ENCODE assay signal across 14 cellular contexts in the genomic region with DNA sequence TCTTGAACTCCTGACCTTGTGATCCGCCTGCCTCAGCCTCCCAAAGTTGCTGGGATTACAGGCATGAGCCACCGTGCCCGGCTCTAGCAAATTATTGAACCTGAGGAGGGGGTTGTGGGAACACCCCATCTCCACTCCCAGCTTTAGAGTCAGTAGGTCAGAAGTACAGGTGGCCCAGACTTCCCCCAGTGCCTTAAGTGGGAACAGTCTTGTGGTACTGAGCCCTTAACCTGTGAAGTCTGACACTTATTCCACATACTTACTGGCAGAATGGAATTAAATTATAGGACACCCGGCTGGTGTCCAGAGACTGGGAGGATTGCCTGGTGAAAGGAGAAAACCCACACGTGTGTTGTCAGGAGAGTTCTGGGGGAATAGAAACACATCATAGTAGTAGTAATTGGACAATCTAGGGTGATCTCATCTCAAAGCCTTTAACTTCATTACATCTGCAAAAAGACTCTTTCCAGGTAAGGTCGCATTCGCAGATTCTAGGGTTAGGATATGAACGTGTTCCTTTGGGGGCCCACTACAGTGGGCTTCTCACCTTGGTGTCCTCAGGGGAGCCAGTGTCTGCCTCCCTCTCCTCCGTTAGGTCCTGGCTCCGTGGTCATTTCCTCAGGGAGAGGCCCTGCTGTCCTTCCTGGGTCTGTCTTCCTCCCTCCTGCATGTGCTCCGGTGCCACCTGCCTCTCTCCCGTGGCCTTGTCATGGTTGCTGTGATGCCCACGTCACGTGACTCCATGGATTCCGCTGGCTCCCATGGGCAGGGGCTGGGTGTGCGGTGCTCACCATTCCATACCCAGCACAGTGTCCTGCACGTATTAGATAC.
A peak's percentile ranks its signal among the peaks of the same experiment; 100 is the strongest.
DNase-seq lines count a peak whose midpoint lies in the region; FAIRE-seq and TF ChIP-seq lines count a peak whose summit lies in the region.
"Had no signal": no experiment of that assay in that cellular context is flagged by ENCODE, and none has a peak within 500 bp of the region (broad histone marks: within the 10 kb centered on the region; RNA-seq: fewer than 3 reads in every experiment).

No MANE protein-coding gene starts in this region.

- no peak for TF ChIP-seq POLR2A in GM12892 (IDR thresholded peaks at IDR 0.05; ENCODE audit: low read depth, low read length)
- no peak for TF ChIP-seq POLR2A in prostate gland (IDR thresholded peaks at IDR 0.05)

- H3K4me2 ChIP-seq in BLaER1 treated with 17β-estradiol and CSF1 and Interleukin-3, amounts not matched to agents 10 nM and 100 nM = peak overlapping the region in 10 of 11 experiments; percentile 60 to 73 (median 71); a peak in 18 of 22 replicates

- peaks cover 75 to 100% (median 97%) of the 10 kb centered on the region in 11 experiments for H4K20me1 ChIP-seq in BLaER1 treated with 17β-estradiol and CSF1 and Interleukin-3, amounts not matched to agents 10 nM and 100 nM

- no peaks in the 10 kb centered on the region for H3K27me3 ChIP-seq in BLaER1 treated with 17β-estradiol and CSF1 and Interleukin-3, amounts not matched to agents 10 nM and 100 nM
- no peaks in the 10 kb centered on the region for H3K27me3 ChIP-seq in prostate gland (replicated peaks; ENCODE audit: insufficient read depth)
- H3K27me3 ChIP-seq: right atrium auricular region had no signal

- no peak overlapping the region for H3K4me3 ChIP-seq in BLaER1 treated with 17β-estradiol and CSF1 and Interleukin-3, amounts not matched to agents 10 nM and 100 nM
- H3K4me3 ChIP-seq in prostate gland = no peak overlapping the region
- H3K4me3 ChIP-seq: right atrium auricular region had no signal

- peaks cover 0 to 43% (median 11%) of the 10 kb centered on the region in 11 experiments; a peak in 15 of 22 replicates for H3K36me3 ChIP-seq in BLaER1 treated with 17β-estradiol and CSF1 and Interleukin-3, amounts not matched to agents 10 nM and 100 nM
- H3K36me3 ChIP-seq in prostate gland = no peaks in the 10 kb centered on the region
- H3K36me3 ChIP-seq: right atrium auricular region had no signal

- peaks cover 71% of the 10 kb centered on the region for H3K4me1 Mint-ChIP-seq in activated naive CD8-positive, alpha-beta T cell (ENCODE audit: low read depth)

- peak overlapping the region in 3 of 11 experiments; percentile 5 to 28 (median 24); a peak in 4 of 22 replicates for H3K27ac ChIP-seq in BLaER1 treated with 17β-estradiol and CSF1 and Interleukin-3, amounts not matched to agents 10 nM and 100 nM
- H3K27ac ChIP-seq in prostate gland = no peak overlapping the region
- H3K27ac ChIP-seq: right atrium auricular region had no signal

- H3K36me3 Mint-ChIP-seq in activated naive CD8-positive, alpha-beta T cell = no peaks in the 10 kb centered on the region

- H3K4me1 ChIP-seq in BLaER1 treated with 17β-estradiol and CSF1 and Interleukin-3, amounts not matched to agents 10 nM and 100 nM = peaks cover 49 to 100% (median 94%) of the 10 kb centered on the region in 10 experiments
- no peaks in the 10 kb centered on the region for H3K4me1 ChIP-seq in prostate gland (replicated peaks)

- H3K27ac Mint-ChIP-seq in activated naive CD8-positive, alpha-beta T cell = peak overlapping the region; percentile 92

- DNase-seq in GM12892 (ENCODE audit: insufficient read length) = no peak
- peak; percentile 40 for DNase-seq in myocyte (ENCODE audit: low read depth)
- DNase-seq in HPDE6-E6E7 (ENCODE audit: extremely low spot score) = no peak
- DNase-seq in HTR-8/SVneo (ENCODE audit: insufficient read length, low spot score) = no peak
- DNase-seq in GM13976 (ENCODE audit: low spot score) = no peak
- no peak for DNase-seq in prostate gland (ENCODE audit: low spot score)
- DNase-seq: brain microvascular endothelial cell, NCI-H1105 treated with DMSO at 0.1 percent for 48 hours, substantia nigra had no signal

- intact Hi-C loops in prostate gland (cut with DNase I) = no loop called here

- H3K9me3 ChIP-seq in BLaER1 treated with 17β-estradiol and CSF1 and Interleukin-3, amounts not matched to agents 10 nM and 100 nM (replicated peaks in 1 of 11) = peaks cover 0 to 6% (median 4%) of the 10 kb centered on the region in 11 experiments; a peak in 6 of 22 replicates
- no peaks in the 10 kb centered on the region for H3K9me3 ChIP-seq in prostate gland
- H3K9me3 ChIP-seq: right atrium auricular region had no signal

- peak overlapping the region; percentile 83 for H3K4me3 Mint-ChIP-seq in activated naive CD8-positive, alpha-beta T cell

- H3K27me3 Mint-ChIP-seq in activated naive CD8-positive, alpha-beta T cell = no peaks in the 10 kb centered on the region

- in situ Hi-C loops in GM13976 (cut with MboI; ENCODE audit: low sequenced_read_pairs, unreplicated experiment) = no loop called here

- H3K9ac ChIP-seq in BLaER1 treated with 17β-estradiol and CSF1 and Interleukin-3, amounts not matched to agents 10 nM and 100 nM = no peak overlapping the region

- TF ChIP-seq CTCF in GM13976 (IDR thresholded peaks at IDR 0.05; ENCODE audit: borderline replicate concordance, control extremely low read depth, extremely low read depth, insufficient read depth, missing control alignments) (no peak), prostate gland (IDR thresholded peaks at IDR 0.05) (no peak)

- peak; percentile 48 for FAIRE-seq in GM12892 (lab: Jason Lieb, UNC)
- no peak for FAIRE-seq in HTR-8/SVneo (lab: Jason Lieb, UNC)
- FAIRE-seq: G401.6, GM18507 had no signal

- 91% methylated on average over 17 of the region's 17 CpGs for WGBS in prostate gland

- H3K9me3 Mint-ChIP-seq in activated naive CD8-positive, alpha-beta T cell (ENCODE audit: low read depth) = no peaks in the 10 kb centered on the region
